1 cellular context compared by ENCODE assay signal in the genomic region with DNA sequence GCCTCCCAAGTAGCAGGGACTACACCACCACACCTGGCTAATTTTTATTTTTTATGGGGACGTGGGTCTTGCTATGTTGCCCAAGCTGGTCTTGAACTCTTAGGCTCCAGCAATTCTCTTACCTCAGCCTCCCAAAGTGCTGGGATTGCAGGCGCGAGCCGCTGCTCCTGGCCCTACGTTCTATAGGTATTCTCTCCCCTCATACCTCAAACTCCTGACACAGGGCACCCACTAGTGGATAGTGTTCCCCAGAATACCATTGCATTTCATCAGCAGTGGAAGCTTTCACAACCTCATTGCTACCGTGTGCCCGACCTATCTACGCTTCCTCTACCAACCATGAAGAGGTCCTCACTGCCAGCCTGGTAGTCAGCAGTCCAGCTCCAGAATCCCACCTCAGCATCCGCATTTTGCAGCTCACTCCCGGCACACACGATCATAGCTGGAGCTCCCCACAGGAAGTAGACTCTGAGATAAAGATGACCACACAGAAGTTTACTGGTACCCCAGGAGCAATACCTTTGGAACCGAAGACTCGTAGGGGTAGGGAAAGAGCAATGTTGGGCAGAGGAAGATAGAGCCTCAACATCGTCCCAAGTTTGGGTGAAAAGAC.
A peak's percentile ranks its signal among the peaks of the same experiment; 100 is the strongest.
TF ChIP-seq lines count a peak whose summit lies in the region.

No MANE protein-coding gene starts in this region.

TF ChIP-seq in H1, 55 proteins besides CTCF, POLR2A, EP300 and RAD21:
- no peak for TF ChIP-seq TBP (IDR thresholded peaks at IDR 0.05; ENCODE audit: low read depth, low read length)
- TF ChIP-seq SP1 (IDR thresholded peaks at IDR 0.05; ENCODE audit: low read depth, low read length) = peak; percentile 82
